ENCODE assay signal across 12 cellular contexts in genomic region chr2:237025090-237025865, GRCh38.
A peak's percentile ranks its signal among the peaks of the same experiment; 100 is the strongest.
DNase-seq lines count a peak whose midpoint lies in the region; ATAC-seq and TF ChIP-seq lines count a peak whose summit lies in the region.
"Had no signal": no experiment of that assay in that cellular context is flagged by ENCODE, and none has a peak within 500 bp of the region (broad histone marks: within the 10 kb centered on the region; RNA-seq: fewer than 3 reads in every experiment).

No MANE protein-coding gene starts in this region.

- H3K36me3 ChIP-seq in hepatocyte (replicated peaks; ENCODE audit: insufficient read depth, low read depth) (no peaks in the 10 kb centered on the region), stomach (no peaks in the 10 kb centered on the region)
- H3K36me3 ChIP-seq: cardiac muscle cell, HAP-1 had no signal

- H3K4me1 ChIP-seq in hepatocyte (ENCODE audit: insufficient read depth) (peaks cover 19% of the 10 kb centered on the region), stomach (peaks cover 0 to 8% (median 4%) of the 10 kb centered on the region in 4 donors)
- H3K4me1 ChIP-seq: HAP-1 had no signal

- CTCF ChIA-PET in RWPE1 (lab: Yijun Ruan, JAX), result interaction anchor here (0.5 to 0.7 kb wide), 5 partner anchors 97 to 745 kb away, joined by 3 to 7 read pairs (median 3); no protein-coding TSS in a partner anchor

- no peak for TF ChIP-seq EP300 in stomach (IDR thresholded peaks at IDR 0.05)

- no peak for TF ChIP-seq POLR2A in stomach (IDR thresholded peaks at IDR 0.05)

- ATAC-seq in HG02678 (IDR thresholded peaks at IDR 0.05; ENCODE audit: unreplicated experiment), result no peak

- H4K20me1 ChIP-seq in hepatocyte (ENCODE audit: insufficient read depth, poor library complexity, severe bottlenecking), result no peaks in the 10 kb centered on the region

- H2AFZ ChIP-seq in hepatocyte, result no peak overlapping the region

- TF ChIP-seq CTCF in HFFc6 (IDR thresholded peaks at IDR 0.05), result no peak
- no peak for TF ChIP-seq CTCF in RWPE1 (conservative IDR thresholded peaks at IDR 0.05; ENCODE audit: low read depth)
- no peak for TF ChIP-seq CTCF in hepatocyte (IDR thresholded peaks at IDR 0.05; ENCODE audit: poor library complexity)
- TF ChIP-seq CTCF in stomach (IDR thresholded peaks at IDR 0.05), result no peak

- H3K27me3 ChIP-seq in hepatocyte (no peaks in the 10 kb centered on the region), stomach (no peaks in the 10 kb centered on the region)
- H3K27me3 ChIP-seq: cardiac muscle cell had no signal

- intact Hi-C loops in stomach (cut with DNase I; ENCODE audit: low total_unique reads), result no loop called here

- no peaks in the 10 kb centered on the region for H3K79me2 ChIP-seq in hepatocyte

- H3K9me2 ChIP-seq in hepatocyte (replicated peaks; ENCODE audit: insufficient read depth), result no peaks in the 10 kb centered on the region

- H3K4me3 Mint-ChIP-seq in HFFc6, result no peak overlapping the region
- H3K4me3 Mint-ChIP-seq: activated CD4-positive, alpha-beta memory T cell treated with anti-CD3 and anti-CD28 coated beads, Interleukin-2, amount 10 ng/mL, durations not matched to agents 7 days and 5 days; IgD-negative memory B cell; type B pancreatic cell had no signal

- WGBS in hepatocyte (ENCODE audit: low lambda C conversion rate, missing lambda C conversion rate), result 63% methylated on average over 10 of the region's 10 CpGs
- WGBS in stomach, 5 donors, result 83 to 92% (median 88%) methylated on average over 10 of the region's 10 CpGs

- H3K9me3 ChIP-seq in hepatocyte (ENCODE audit: low read depth) (peaks cover 5% of the 10 kb centered on the region), stomach (peaks cover 0 to 6% (median 4%) of the 10 kb centered on the region in 4 donors)
- H3K9me3 ChIP-seq: HAP-1 had no signal

- H3K4me2 ChIP-seq in hepatocyte, result no peak overlapping the region

- H3K4me3 ChIP-seq in hepatocyte (no peak overlapping the region), stomach (no peak overlapping the region)
- H3K4me3 ChIP-seq: cardiac muscle cell, HAP-1 had no signal

- H3K9me3 Mint-ChIP-seq in HFFc6, result no peaks in the 10 kb centered on the region
- H3K9me3 Mint-ChIP-seq: activated CD4-positive, alpha-beta memory T cell treated with anti-CD3 and anti-CD28 coated beads, Interleukin-2, amount 10 ng/mL, durations not matched to agents 7 days and 5 days; type B pancreatic cell had no signal

- no peak overlapping the region for H3K27ac Mint-ChIP-seq in HFFc6
- H3K27ac Mint-ChIP-seq: activated CD4-positive, alpha-beta memory T cell treated with anti-CD3 and anti-CD28 coated beads, Interleukin-2, amount 10 ng/mL, durations not matched to agents 7 days and 5 days; IgD-negative memory B cell; type B pancreatic cell had no signal

- H3K36me3 Mint-ChIP-seq in HFFc6 (ENCODE audit: low read depth), result no peaks in the 10 kb centered on the region

- H3K4me1 Mint-ChIP-seq in HFFc6 (ENCODE audit: low read depth), result no peaks in the 10 kb centered on the region
- H3K4me1 Mint-ChIP-seq: activated CD4-positive, alpha-beta memory T cell treated with anti-CD3 and anti-CD28 coated beads, Interleukin-2, amount 10 ng/mL, durations not matched to agents 7 days and 5 days; IgD-negative memory B cell had no signal

- H3K27ac ChIP-seq in RWPE1, result no peak overlapping the region
- H3K27ac ChIP-seq in hepatocyte, result peak overlapping the region; percentile 95
- H3K27ac ChIP-seq in stomach, result peak overlapping the region in 1 of 5 donors; percentile 13
- H3K27ac ChIP-seq: cardiac muscle cell had no signal

- H3K27me3 Mint-ChIP-seq in HFFc6 (ENCODE audit: insufficient read depth), result 0 out of 2 replicates have a peak, but pooled peaks cover 2% of the 10 kb centered on the region

- peak; percentile 77 for DNase-seq in HFFc6
- peak; percentile 63 for DNase-seq in RWPE1 (ENCODE audit: low spot score)
- peak; percentile 90 for DNase-seq in hepatocyte (ENCODE audit: low spot score)
- DNase-seq in stomach, result peak; percentile 51
- no peak for DNase-seq in T-helper 2 cell
- no peak for DNase-seq in NCI-H1092 treated with DMSO at 0.1 percent for 48 hours (lab: John Stamatoyannopoulos, UW)
- DNase-seq: activated CD4-positive, alpha-beta memory T cell treated with anti-CD3 and anti-CD28 coated beads, Interleukin-2, amount 10 ng/mL, durations not matched to agents 7 days and 5 days had no signal

- POLR2A ChIA-PET in RWPE1 (lab: Yijun Ruan, JAX; ENCODE audit: low non-redundant PET), result no interaction called here

Comparison
In these comparisons a context has a peak if more than half of its experiments do, and no peak if none do; other contexts are left out.
1. DNase-seq: peak in HFFc6 (single experiment), RWPE1 (single experiment), hepatocyte (single experiment) and stomach (single experiment); none in T-helper 2 cell (0 of 5) and NCI-H1092 treated with DMSO at 0.1 percent for 48 hours (single experiment).